7 cellular contexts compared by ENCODE assay signal in genomic region chr14:90697577-90698206, GRCh38.
DNase-seq lines count a peak whose midpoint lies in the region; ATAC-seq lines count a peak whose summit lies in the region.

No MANE protein-coding gene starts in this region.

- intact Hi-C loops in left colon (cut with DNase I, micrococcal nuclease), result loop anchor here in 1 of 2 donors (5.0 to 10.0 kb wide), 2 partner anchors 293 to 395 kb away; no protein-coding TSS in a partner anchor

- ATAC-seq in GM18498 (IDR thresholded peaks at IDR 0.05; ENCODE audit: unreplicated experiment) (peak; percentile 93), HG03064 (IDR thresholded peaks at IDR 0.05; ENCODE audit: low read depth, unreplicated experiment) (peak; percentile 81), left colon (peak; percentile 98)

- peak; percentile 68 for DNase-seq in NCI-H345 treated with DMSO at 0.1 percent for 48 hours (lab: John Stamatoyannopoulos, UW; ENCODE audit: unreplicated experiment)
- peak; percentile 72 for DNase-seq in activated CD4-positive, CD25-positive, alpha-beta regulatory T cell treated with anti-CD3 and anti-CD28 coated beads, Interleukin-2, amount 50 U/mL, for 72 hours
- peak; percentile 86 for DNase-seq in cerebellum (ENCODE audit: low spot score)
- DNase-seq in left colon, result peak; percentile 77 to 78
- DNase-seq in stimulated activated CD4-positive, alpha-beta T cell treated with anti-CD3 and anti-CD28 coated beads, Interleukin-2, amount 100 ng/mL, for 4 hours (ENCODE audit: low read depth), result peak; percentile 71

Comparison
In these comparisons a context has a peak if more than half of its experiments do, and no peak if none do; other contexts are left out.
1. Peak in every context shown above with its lines: DNase-seq and ATAC-seq.